In the genomic region with DNA sequence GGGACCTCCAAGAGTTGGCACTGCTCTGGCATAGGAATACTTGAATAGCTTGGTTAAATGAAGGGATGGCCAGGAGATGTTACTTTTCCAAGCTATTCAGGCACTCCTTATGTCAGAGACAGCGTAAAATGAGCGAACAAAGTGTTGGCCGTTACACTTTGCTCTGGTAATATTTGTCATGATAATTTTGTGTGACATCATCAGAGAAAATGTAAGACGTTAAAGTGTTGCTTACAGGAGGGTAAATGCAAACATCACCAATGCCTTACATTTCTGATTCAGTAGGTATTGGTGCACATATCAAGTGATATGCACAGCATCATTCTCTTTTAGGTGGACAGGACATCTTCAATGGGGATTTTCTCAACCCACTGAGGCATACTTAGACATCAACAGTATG, we compare ENCODE assay signal across 22 cellular contexts.
"Had no signal": no experiment of that assay in that cellular context is flagged by ENCODE, and none has a peak within 500 bp of the region (broad histone marks: within the 10 kb centered on the region; RNA-seq: fewer than 3 reads in every experiment).

No MANE protein-coding gene starts in this region.

- DNase-seq: dorsolateral prefrontal cortex; effector CD4-positive, alpha-beta T cell; head of caudate nucleus; naive B cell; sigmoid colon; stimulated activated CD4-positive, alpha-beta T cell treated with anti-CD3 and anti-CD28 coated beads, Interleukin-4, amount 100 ng/mL, for 4 hours; stimulated activated naive CD8-positive, alpha-beta T cell treated with anti-CD3 and anti-CD28 coated beads, Interleukin-15, Interleukin-2, amounts not matched to agents 100 U/mL and 50 U/mL, for 24 hours; substantia nigra; testis; upper lobe of left lung had no signal

- H3K79me2 ChIP-seq: parathyroid adenoma had no signal

- FAIRE-seq: colon, frontal cortex, keratinocyte, urothelium cell line had no signal

- H3K27me3 Mint-ChIP-seq: memory B cell; naive B cell; natural killer cell treated with Interleukin-12 subunit alpha and Interleukin-12 subunit beta and Interleukin-15 and Interleukin-18, amount 100 ng/mL, for 72 hours; progenitor cell of endocrine pancreas; stimulated activated memory B cell treated with anti-CD40 and anti-IgM and Interleukin-4, amounts not matched to agents 10 μg/mL and 1 μg/mL and 100 μg/mL, for 72 hours had no signal

- H3K27ac ChIP-seq: dorsolateral prefrontal cortex, parathyroid adenoma, sigmoid colon, testis, tibial nerve, upper lobe of left lung had no signal

- H3K9me3 ChIP-seq: sigmoid colon, testis, tibial nerve, upper lobe of left lung had no signal

- H3K36me3 Mint-ChIP-seq: natural killer cell treated with Interleukin-12 subunit alpha and Interleukin-12 subunit beta and Interleukin-15 and Interleukin-18, amount 100 ng/mL, for 72 hours had no signal

- H3K27me3 ChIP-seq: dorsolateral prefrontal cortex, sigmoid colon, testis, tibial nerve, upper lobe of left lung had no signal

- H3K27ac Mint-ChIP-seq: memory B cell; natural killer cell treated with Interleukin-12 subunit alpha and Interleukin-12 subunit beta and Interleukin-15 and Interleukin-18, amount 100 ng/mL, for 72 hours; progenitor cell of endocrine pancreas; stimulated activated memory B cell treated with anti-CD40 and anti-IgM and Interleukin-4, amounts not matched to agents 10 μg/mL and 1 μg/mL and 100 μg/mL, for 72 hours had no signal

- H3K4me3 Mint-ChIP-seq: memory B cell had no signal

- H3K4me3 ChIP-seq: dorsolateral prefrontal cortex, lung, sigmoid colon, testis, tibial nerve, upper lobe of left lung had no signal

- H3K9ac ChIP-seq: parathyroid adenoma had no signal

- ATAC-seq: left lobe of liver; natural killer cell treated with Interleukin-12 subunit alpha and Interleukin-12 subunit beta and Interleukin-15 and Interleukin-18, amount 100 ng/mL, for 72 hours; stimulated activated memory B cell treated with anti-CD40 and anti-IgM and Interleukin-4, amounts not matched to agents 10 μg/mL and 1 μg/mL and 100 μg/mL, for 72 hours; stimulated activated naive CD8-positive, alpha-beta T cell treated with anti-CD3 and anti-CD28 coated beads, Interleukin-15, Interleukin-2, amounts not matched to agents 100 U/mL and 50 U/mL, for 24 hours had no signal

- H2AFZ ChIP-seq: parathyroid adenoma had no signal

- H3K4me1 ChIP-seq: parathyroid adenoma had no signal

- H3K9me3 Mint-ChIP-seq: natural killer cell treated with Interleukin-12 subunit alpha and Interleukin-12 subunit beta and Interleukin-15 and Interleukin-18, amount 100 ng/mL, for 72 hours; stimulated activated memory B cell treated with anti-CD40 and anti-IgM and Interleukin-4, amounts not matched to agents 10 μg/mL and 1 μg/mL and 100 μg/mL, for 72 hours had no signal
